Comparison of ENCODE assay signal across 8 cellular contexts in the genomic region with DNA sequence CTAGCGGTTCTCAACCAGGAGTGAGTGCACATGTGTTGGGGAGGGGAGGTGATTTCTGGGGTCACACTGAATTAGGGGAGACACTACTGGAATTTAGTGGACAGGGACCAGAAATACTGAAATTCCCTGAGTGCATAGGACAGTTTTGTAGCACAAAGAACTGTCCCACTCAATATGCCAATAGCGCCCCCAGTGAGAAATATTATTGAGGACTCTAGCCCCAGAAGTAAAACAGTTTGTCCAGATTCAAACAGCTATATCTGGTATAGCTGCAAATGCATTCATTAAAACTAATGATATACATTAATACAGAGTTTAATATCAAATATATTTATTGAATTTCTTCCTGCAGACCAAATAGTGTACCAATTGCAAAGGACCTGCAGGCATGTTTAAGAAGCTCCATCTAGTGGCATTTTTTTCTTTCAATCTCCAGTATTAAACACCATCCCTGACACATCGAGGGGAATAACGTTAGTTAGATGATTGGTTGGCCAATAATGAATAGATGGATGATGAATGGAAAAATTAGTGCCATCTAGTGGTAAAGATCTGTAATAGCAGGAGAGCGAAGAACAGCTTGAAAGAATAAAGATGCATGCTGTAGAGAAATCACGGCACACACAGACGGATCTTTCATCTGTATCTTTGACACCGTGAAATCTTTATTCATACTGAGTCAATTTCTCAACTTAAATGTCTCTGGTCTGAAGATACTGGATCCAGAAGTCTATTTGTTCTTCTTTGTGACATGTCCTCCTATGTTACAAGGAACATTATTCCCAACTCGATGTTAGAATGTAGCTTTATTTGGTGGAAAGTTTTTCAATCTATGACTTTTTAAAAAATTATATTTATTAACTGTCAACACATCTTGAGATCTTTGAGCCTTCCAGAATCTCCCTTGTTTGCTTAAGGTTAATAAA.
A peak's percentile ranks its signal among the peaks of the same experiment; 100 is the strongest.
DNase-seq lines count a peak whose midpoint lies in the region; ATAC-seq, FAIRE-seq and TF ChIP-seq lines count a peak whose summit lies in the region.

No MANE protein-coding gene starts in this region.

- peak; percentile 51 for DNase-seq in NCI-H1105 treated with DMSO at 0.1 percent for 48 hours (lab: John Stamatoyannopoulos, UW)
- no peak for DNase-seq in NCI-H1105 (lab: John Stamatoyannopoulos, UW)
- DNase-seq in LHCN-M2 (ENCODE audit: low read depth) = peak; percentile 62
- DNase-seq in T-helper 17 cell = no peak
- DNase-seq in frontal cortex (ENCODE audit: low spot score in 2 of 2) = peak; percentile 7 to 37
- DNase-seq in psoas muscle = no peak

- H3K36me3 Mint-ChIP-seq in T-helper 17 cell (ENCODE audit: low read depth) = no peaks in the 10 kb centered on the region

- no peaks in the 10 kb centered on the region for H3K27me3 ChIP-seq in psoas muscle (ENCODE audit: insufficient read depth in 3 of 3, low read length in 2 of 3)

- H3K27ac Mint-ChIP-seq in T-helper 17 cell = no peak overlapping the region

- no peak for FAIRE-seq in frontal cortex (lab: Jason Lieb, UNC)

- H3K4me3 ChIP-seq in psoas muscle = no peak overlapping the region

- H3K9me3 ChIP-seq in T-helper 17 cell (ENCODE audit: control insufficient read depth, low read length, poor library complexity, severe bottlenecking) (no peaks in the 10 kb centered on the region), psoas muscle (no peaks in the 10 kb centered on the region)

- no peak overlapping the region for H3K4me3 Mint-ChIP-seq in T-helper 17 cell

- H3K27ac ChIP-seq in psoas muscle = no peak overlapping the region

- H3K36me3 ChIP-seq in psoas muscle (ENCODE audit: insufficient read depth in 1 of 2, low read depth in 1 of 2) = no peaks in the 10 kb centered on the region

- no peaks in the 10 kb centered on the region for H3K27me3 Mint-ChIP-seq in T-helper 17 cell

- no peaks in the 10 kb centered on the region for H3K4me1 ChIP-seq in psoas muscle

- ATAC-seq in GM21526 (IDR thresholded peaks at IDR 0.05; ENCODE audit: low FRiP score, unreplicated experiment) = peak; percentile 89
- ATAC-seq in T-helper 17 cell = peak; percentile 96
- ATAC-seq in psoas muscle = peak in 2 of 4 donors; percentile 48
- ATAC-seq in HG03571 (IDR thresholded peaks at IDR 0.05; ENCODE audit: unreplicated experiment) = no peak

- 30 to 33% (median 31%) methylated on average over 9 of the region's 9 CpGs for WGBS in psoas muscle, 3 donors

- intact Hi-C loops in psoas muscle (cut with DNase I) = loop anchor here (2.0 to 5.0 kb wide), 4 partner anchors 21 to 360 kb away; no protein-coding TSS in a partner anchor

- H3K4me1 Mint-ChIP-seq in T-helper 17 cell = peaks cover 2% of the 10 kb centered on the region

- TF ChIP-seq CTCF in psoas muscle (IDR thresholded peaks at IDR 0.05) = peak; percentile 84

Comparison
In these comparisons a context has a peak if more than half of its experiments do, and no peak if none do; other contexts are left out.
1. DNase-seq: peak in NCI-H1105 treated with DMSO at 0.1 percent for 48 hours (single experiment), LHCN-M2 (single experiment) and frontal cortex (2 of 2); none in NCI-H1105 (single experiment), T-helper 17 cell (0 of 3) and psoas muscle (0 of 2).